In the genomic region with DNA sequence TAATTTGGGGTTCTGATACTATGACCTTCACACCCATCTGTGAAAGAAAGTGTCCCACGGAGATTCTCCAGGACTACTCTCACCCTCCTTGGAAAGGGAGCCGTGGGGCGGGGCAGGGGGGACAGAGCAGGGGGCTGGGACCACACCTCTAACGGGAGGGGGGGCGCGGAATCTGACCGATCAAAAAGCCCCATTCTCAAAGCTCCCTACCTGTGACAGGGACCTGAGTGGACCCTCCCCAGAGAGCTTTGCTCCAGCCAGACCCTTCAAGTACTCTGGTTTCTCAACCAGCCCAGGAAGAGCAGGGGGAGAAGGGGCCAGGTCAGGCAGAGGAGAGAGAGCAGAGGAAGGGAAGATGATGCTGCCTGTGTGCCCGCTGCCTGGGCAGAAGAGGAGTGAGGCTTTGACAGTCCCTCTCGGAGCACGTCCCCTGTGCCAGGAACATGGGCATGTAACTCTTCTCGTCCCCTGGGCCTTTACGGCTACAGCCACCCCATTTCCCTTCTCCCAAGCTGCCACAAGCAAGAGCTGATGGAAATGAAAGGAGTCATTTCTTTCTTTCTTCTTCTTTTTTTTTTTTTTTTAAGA, we compare ENCODE assay signal across 10 cellular contexts. TPM values are rescaled to one million over a fixed set of nuclear protein-coding genes. Genes with fewer than 3 reads are reported as not detected.
DNase-seq lines count a peak whose midpoint lies in the region; ATAC-seq and TF ChIP-seq lines count a peak whose summit lies in the region.
"Had no signal": no experiment of that assay in that cellular context is flagged by ENCODE, and none has a peak within 500 bp of the region (broad histone marks: within the 10 kb centered on the region; RNA-seq: fewer than 3 reads in every experiment).

No MANE protein-coding gene starts in this region.

- H3K4me1 ChIP-seq in adipocyte (ENCODE audit: control insufficient read depth, insufficient read depth, low read length) (peaks cover 32% of the 10 kb centered on the region), mucosa of descending colon (ENCODE audit: low read depth) (peaks cover 2% of the 10 kb centered on the region), uterus (peaks cover 0 to 14% of the 10 kb centered on the region in 2 donors)
- H3K4me1 ChIP-seq: body of pancreas had no signal

- peak overlapping the region; percentile 89 to 93 for H3K27ac ChIP-seq in uterus

- H3K36me3 ChIP-seq in adipocyte (ENCODE audit: control insufficient read depth, insufficient read depth, low read length, severe bottlenecking), result peaks cover 16% of the 10 kb centered on the region
- H3K36me3 ChIP-seq in mucosa of descending colon (ENCODE audit: low read depth), result no peaks in the 10 kb centered on the region
- H3K36me3 ChIP-seq in uterus, result no peaks in the 10 kb centered on the region

- DNase-seq in stimulated activated CD4-positive, alpha-beta T cell treated with anti-CD3 and anti-CD28 coated beads, Interleukin-15, amount 100 ng/mL, for 24 hours, result peak; percentile 26
- no peak for DNase-seq in stimulated activated CD4-positive, alpha-beta T cell treated with anti-CD3 and anti-CD28 coated beads, Interleukin-4, amount 100 ng/mL, for 4 hours
- no peak for DNase-seq in adipocyte (ENCODE audit: low read depth)
- DNase-seq in mucosa of descending colon, result no peak
- no peak for DNase-seq in uterus
- DNase-seq in C1 segment of cervical spinal cord (lab: John Stamatoyannopoulos, UW), result no peak
- no peak for DNase-seq in hypothalamus (lab: John Stamatoyannopoulos, UW)
- DNase-seq: NCI-H524 treated with DMSO at 0.1 percent for 48 hours had no signal

- peak overlapping the region; percentile 91 for H3K9ac ChIP-seq in adipocyte (ENCODE audit: low read length)

- H3K9me3 ChIP-seq in adipocyte (ENCODE audit: control insufficient read depth, low read length), result no peaks in the 10 kb centered on the region
- no peaks in the 10 kb centered on the region for H3K9me3 ChIP-seq in mucosa of descending colon
- H3K9me3 ChIP-seq in uterus, result no peaks in the 10 kb centered on the region
- H3K9me3 ChIP-seq: body of pancreas had no signal

- TF ChIP-seq POLR2A in uterus (IDR thresholded peaks at IDR 0.05), result no peak

- ATAC-seq in mucosa of descending colon, result peak; percentile 8
- ATAC-seq in HG03565 (IDR thresholded peaks at IDR 0.05; ENCODE audit: unreplicated experiment), result no peak
- ATAC-seq: body of pancreas had no signal

- intact Hi-C loops in mucosa of descending colon (cut with DNase I, micrococcal nuclease) (no loop called here), uterus (cut with DNase I; ENCODE audit: low total_unique reads) (no loop called here)

- H3K27me3 ChIP-seq in adipocyte (replicated peaks; ENCODE audit: control insufficient read depth, insufficient read depth, low read length) (no peaks in the 10 kb centered on the region), uterus (no peaks in the 10 kb centered on the region)
- H3K27me3 ChIP-seq: body of pancreas had no signal

- peak overlapping the region; percentile 85 for H3K4me3 ChIP-seq in adipocyte (ENCODE audit: low read length)
- H3K4me3 ChIP-seq in mucosa of descending colon, result peak overlapping the region; percentile 10
- H3K4me3 ChIP-seq in uterus, result peak overlapping the region; percentile 59 to 61
- H3K4me3 ChIP-seq: body of pancreas had no signal

- TF ChIP-seq CTCF in mucosa of descending colon (IDR thresholded peaks at IDR 0.05), result no peak
- no peak for TF ChIP-seq CTCF in uterus (IDR thresholded peaks at IDR 0.05)

RNA-seq across cellular contexts. Expression of gene XAF1, which starts 0.7 kb away (rescaled TPM):
- total RNA-seq in mucosa of descending colon (10 to 100 TPM; 15.7 to 37.4 (median 25.4) TPM), uterus (100 to 1,000 TPM in 1 of 4 donors, 10 to 100 TPM in 3; 16.5 to 139 (median 63.9) TPM)

RNA-seq across cellular contexts. Expression of gene FBXO39, which starts 19.5 kb away (rescaled TPM):
- under 1 TPM in 1 of 3 donors, not detected in 2; 0.16 TPM for total RNA-seq in mucosa of descending colon
- 1 to 10 TPM in 2 of 4 donors, under 1 TPM in 1, not detected in 1; 0.76 to 4.7 (median 2.0) TPM for total RNA-seq in uterus
- total RNA-seq: body of pancreas had no signal

RNA-seq across cellular contexts. Expression of gene SLC13A5, which starts 43.4 kb away (rescaled TPM):
- total RNA-seq in mucosa of descending colon (not detected), uterus (1 to 10 TPM in 1 of 4 donors, under 1 TPM in 1, not detected in 2; 0.61 to 2.8 TPM)
- total RNA-seq: body of pancreas had no signal

Comparison
In these comparisons a context has a peak if more than half of its experiments do, and no peak if none do; other contexts are left out.
1. H3K4me3 ChIP-seq: peak in every context shown above with its lines; median percentile 85 in adipocyte; 60 in uterus; 10 in mucosa of descending colon.